In genomic region chr16:20900299-20901067, GRCh38 we compare ENCODE assay signal across 8 cellular contexts. TPM values are rescaled to one million over a fixed set of nuclear protein-coding genes. Genes with fewer than 3 reads are reported as not detected.
DNase-seq lines count a peak whose midpoint lies in the region; ATAC-seq and TF ChIP-seq lines count a peak whose summit lies in the region.

DCUN1D3 (minus strand) TSS chr16:20900358; CDS start chr16:20862538, 37,820 bp downstream.
LYRM1 (plus strand) TSS chr16:20900771; CDS start chr16:20915556, 14,785 bp downstream.

- H3K36me3 ChIP-seq in mucosa of descending colon (ENCODE audit: low read depth), result no peaks in the 10 kb centered on the region

- no peaks in the 10 kb centered on the region for H3K9me3 ChIP-seq in mucosa of descending colon

- ATAC-seq in GM21526 (IDR thresholded peaks at IDR 0.05; ENCODE audit: low FRiP score, unreplicated experiment) (peak; percentile 67), mucosa of descending colon (peak; percentile 92)

- H3K4me1 Mint-ChIP-seq in IgD-negative memory B cell, result peaks cover 41 to 52% (median 44%) of the 10 kb centered on the region in 3 donors

- H3K4me1 ChIP-seq in mucosa of descending colon (ENCODE audit: low read depth), result peaks cover 36% of the 10 kb centered on the region

- peak within 1 kb of the TSS; percentile 92 to 99 (median 96) for H3K4me3 Mint-ChIP-seq in IgD-negative memory B cell

- H3K27ac ChIP-seq in epithelial cell of prostate, result peak within 1 kb of the TSS; percentile 97

- no peaks in the 10 kb centered on the region for H3K36me3 Mint-ChIP-seq in IgD-negative memory B cell

- DNase-seq in D341Med (ENCODE audit: low spot score) (peak; percentile 94), OCI-M2 (lab: John Stamatoyannopoulos, UW; ENCODE audit: unreplicated experiment) (peak; percentile 60), activated T-cell treated with anti-CD3 and anti-CD28 coated beads for 4 hours (peak; percentile 84), epithelial cell of prostate (ENCODE audit: low read depth, low spot score) (peak; percentile 92), mucosa of descending colon (peak; percentile 95 to 97 (median 96))
- DNase-seq in stimulated activated CD8-positive, alpha-beta memory T cell treated with anti-CD3 and anti-CD28 coated beads, Interleukin-4, amount 100 ng/mL, for 24 hours (ENCODE audit: low read depth), result peak; percentile 84

- H3K9me3 Mint-ChIP-seq in IgD-negative memory B cell, result no peaks in the 10 kb centered on the region

- peak within 1 kb of the TSS; percentile 96 to 98 (median 98) for H3K27ac Mint-ChIP-seq in IgD-negative memory B cell

- H3K4me3 ChIP-seq in mucosa of descending colon, result peak within 1 kb of the TSS; percentile 73

- H3K27me3 Mint-ChIP-seq in IgD-negative memory B cell, result no peaks in the 10 kb centered on the region

- intact Hi-C loops in mucosa of descending colon (cut with DNase I, micrococcal nuclease), result no loop called here

- TF ChIP-seq CTCF in mucosa of descending colon (IDR thresholded peaks at IDR 0.05), result no peak

RNA-seq across cellular contexts. Expression of gene DCUN1D3, which starts in this region (rescaled TPM):
- 0.97 TPM for polyA plus RNA-seq in IgD-negative memory B cell
- total RNA-seq in mucosa of descending colon, result 10 to 100 TPM in 2 of 3 donors, 1 to 10 TPM in 1; 10.0 to 21.5 (median 12.2) TPM

RNA-seq across cellular contexts. Expression of gene LYRM1, which starts in this region (rescaled TPM):
- 33.5 TPM for polyA plus RNA-seq in IgD-negative memory B cell
- total RNA-seq in mucosa of descending colon, result 10 to 100 TPM; 16.4 to 25.2 (median 17.3) TPM

Comparison
In these comparisons a context has a peak if more than half of its experiments do, and no peak if none do; other contexts are left out.
1. Peak in every context shown above with its lines: DNase-seq, ATAC-seq, H3K4me3 ChIP-seq and H3K27ac ChIP-seq.